1 cellular context compared by ENCODE assay signal in genomic region chr19:48330012-48330681, GRCh38.
TF ChIP-seq lines count a peak whose summit lies in the region.

No MANE protein-coding gene starts in this region.

TF ChIP-seq in GM12878, 131 proteins besides CTCF, POLR2A, EP300 and RAD21 (continued from another document and continues in another):
- no peak for TF ChIP-seq RBBP5 (conservative IDR thresholded peaks at IDR 0.05)
- no peak for TF ChIP-seq BMI1 (IDR thresholded peaks at IDR 0.05; ENCODE audit: borderline replicate concordance)
- TF ChIP-seq NFIC (IDR thresholded peaks at IDR 0.05; ENCODE audit: low read depth, low read length), result no peak
- no peak for TF ChIP-seq KDM1A (IDR thresholded peaks at IDR 0.05; ENCODE audit: borderline replicate concordance)
- peak; percentile 19 for TF ChIP-seq E4F1 (IDR thresholded peaks at IDR 0.05; ENCODE audit: borderline replicate concordance, partially characterized antibody)
- no peak for TF ChIP-seq EZH2 (IDR thresholded peaks at IDR 0.05; ENCODE audit: borderline replicate concordance, control insufficient read depth, low read depth, low read length)
- TF ChIP-seq ZNF207 (IDR thresholded peaks at IDR 0.05; ENCODE audit: borderline replicate concordance), result no peak; the same call in 1 of the 2 replicates
- no peak for TF ChIP-seq BCL11A (IDR thresholded peaks at IDR 0.05; ENCODE audit: low read depth, low read length)
- no peak for TF ChIP-seq NR2C2 (IDR thresholded peaks at IDR 0.05; ENCODE audit: borderline replicate concordance, control insufficient read depth, insufficient read length, low read depth)
- TF ChIP-seq MEF2B (IDR thresholded peaks at IDR 0.05; ENCODE audit: partially characterized antibody, poor library complexity, severe bottlenecking), result peak; percentile 25
- TF ChIP-seq ATF7 (IDR thresholded peaks at IDR 0.05; ENCODE audit: low read depth), result peak; percentile 87
- no peak for TF ChIP-seq SREBF2 (IDR thresholded peaks at IDR 0.05; ENCODE audit: low read length)
- peak; percentile 48 for TF ChIP-seq KLF5 (IDR thresholded peaks at IDR 0.05; ENCODE audit: partially characterized antibody)
- TF ChIP-seq USF1 (IDR thresholded peaks at IDR 0.05; ENCODE audit: borderline replicate concordance, extremely low read length, insufficient read depth, low read depth, low read length), result no peak
- TF ChIP-seq CHD1 (IDR thresholded peaks at IDR 0.05; ENCODE audit: low read depth, low read length), result no peak
- TF ChIP-seq SREBF1 (IDR thresholded peaks at IDR 0.05; ENCODE audit: low read length), result peak; percentile 88
- 0 out of 2 replicates have a peak, but pooled peaks have one; percentile 56 for TF ChIP-seq STAT1 (conservative IDR thresholded peaks at IDR 0.05)
- no peak for TF ChIP-seq ZBTB4 (CRISPR knock-in tag; IDR thresholded peaks at IDR 0.05)
- TF ChIP-seq CHD2 (IDR thresholded peaks at IDR 0.05; ENCODE audit: borderline replicate concordance, low read depth, low read length), result peak; percentile 85
- no peak for TF ChIP-seq CEBPZ (IDR thresholded peaks at IDR 0.05; ENCODE audit: low read depth, low read length)
- TF ChIP-seq ATF2 (IDR thresholded peaks at IDR 0.05; ENCODE audit: low read length), result no peak
- TF ChIP-seq IRF4 (IDR thresholded peaks at IDR 0.05; ENCODE audit: low read depth, low read length), result no peak
- no peak for TF ChIP-seq ZNF24 (IDR thresholded peaks at IDR 0.05)
- TF ChIP-seq ZNF274 (IDR thresholded peaks at IDR 0.05; ENCODE audit: insufficient read depth, insufficient read length), result no peak
- peak; percentile 53; the same call in 1 of the 2 replicates for TF ChIP-seq CBFB (IDR thresholded peaks at IDR 0.05; ENCODE audit: low read depth)
- peak; percentile 10; the same call in 1 of the 2 replicates for TF ChIP-seq RELB (IDR thresholded peaks at IDR 0.05; ENCODE audit: low read depth)
- no peak for TF ChIP-seq NRF1 (conservative IDR thresholded peaks at IDR 0.05; ENCODE audit: low read depth, low read length)
- no peak; the same call in 1 of the 2 replicates for TF ChIP-seq ELK1 (IDR thresholded peaks at IDR 0.05; ENCODE audit: low read depth, low read length)
- peak; percentile 53 for TF ChIP-seq LARP7 (IDR thresholded peaks at IDR 0.05)
- TF ChIP-seq IRF3 (IDR thresholded peaks at IDR 0.05), result 0 out of 2 replicates have a peak, but pooled peaks have one; percentile 21
- TF ChIP-seq POLR2AphosphoS5 (IDR thresholded peaks at IDR 0.05; ENCODE audit: low read length), result no peak
- peak; percentile 43; the same call in 1 of the 2 replicates for TF ChIP-seq MXI1 (IDR thresholded peaks at IDR 0.05; ENCODE audit: low read depth, low read length)
- TF ChIP-seq POU2F2 (IDR thresholded peaks at IDR 0.05; ENCODE audit: borderline replicate concordance, low read depth, low read length), result peak; percentile 53; the same call in 1 of the 3 replicates
- TF ChIP-seq ASH2L (IDR thresholded peaks at IDR 0.05; ENCODE audit: borderline replicate concordance, low read depth), result no peak
- peak; percentile 62; the same call in 1 of the 2 replicates for TF ChIP-seq ZBTB40 (IDR thresholded peaks at IDR 0.05; ENCODE audit: borderline replicate concordance)
- TF ChIP-seq EED (IDR thresholded peaks at IDR 0.05; ENCODE audit: low read depth), result no peak
- peak; percentile 89 for TF ChIP-seq RUNX3 (IDR thresholded peaks at IDR 0.05; ENCODE audit: low read length)
- TF ChIP-seq ZBED1 (IDR thresholded peaks at IDR 0.05; ENCODE audit: borderline replicate concordance), result no peak
- no peak for TF ChIP-seq TCF12 (IDR thresholded peaks at IDR 0.05; ENCODE audit: low read depth, low read length)
- no peak for TF ChIP-seq ESRRA (IDR thresholded peaks at IDR 0.05; ENCODE audit: low read length)
- TF ChIP-seq TBL1XR1 (IDR thresholded peaks at IDR 0.05; ENCODE audit: low read depth, low read length), result peak; percentile 38; the same call in 1 of the 2 replicates
- no peak; the same call in none of the 2 replicates for TF ChIP-seq NR2C1 (IDR thresholded peaks at IDR 0.05)
